ENCODE assay signal across 16 cellular contexts in the genomic region with DNA sequence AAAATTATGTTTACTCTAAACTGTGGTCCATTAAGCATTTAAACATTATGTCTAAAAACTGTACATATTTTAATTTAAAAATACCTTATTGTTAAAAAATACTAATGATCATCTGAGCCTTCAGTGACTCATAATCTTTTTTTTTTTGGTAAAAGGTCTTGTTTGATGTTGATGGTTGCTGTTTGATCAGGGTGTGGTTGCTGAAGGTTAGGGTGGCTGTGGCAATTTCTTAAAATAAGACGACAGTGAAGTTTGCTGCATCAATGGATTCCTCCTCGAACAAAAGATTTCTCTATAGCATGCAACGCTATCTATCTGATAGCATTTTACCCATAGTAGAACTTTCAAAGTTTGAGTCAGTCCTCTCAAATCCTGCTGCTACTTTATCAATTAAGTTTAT.
DNase-seq lines count a peak whose midpoint lies in the region; ATAC-seq and TF ChIP-seq lines count a peak whose summit lies in the region.
"Had no signal": no experiment of that assay in that cellular context is flagged by ENCODE, and none has a peak within 500 bp of the region (broad histone marks: within the 10 kb centered on the region; RNA-seq: fewer than 3 reads in every experiment).

No MANE protein-coding gene starts in this region.

- intact Hi-C loops in naive thymus-derived CD4-positive, alpha-beta T cell (cut with micrococcal nuclease): loop anchor here in 1 of 2 donors (1.0 kb wide), 1 partner anchor 20 kb away; no protein-coding TSS in a partner anchor
- intact Hi-C loops in prostate gland (cut with DNase I): no loop called here

- no peaks in the 10 kb centered on the region for H3K9me3 ChIP-seq in CD4-positive, CD25-positive, alpha-beta regulatory T cell (ENCODE audit: control insufficient read depth in 2 of 2, low read length in 2 of 2)
- H3K9me3 ChIP-seq in naive thymus-derived CD4-positive, alpha-beta T cell (ENCODE audit: control insufficient read depth in 2 of 3, low read length in 3 of 3): no peaks in the 10 kb centered on the region
- H3K9me3 ChIP-seq in prostate gland: no peaks in the 10 kb centered on the region

- no peak for TF ChIP-seq POLR2A in prostate gland (IDR thresholded peaks at IDR 0.05)

- peaks cover 4% of the 10 kb centered on the region for H3K9me3 Mint-ChIP-seq in activated CD4-positive, alpha-beta T cell treated with anti-CD3 and anti-CD28 coated beads, Interleukin-2, amount 10 ng/mL, durations not matched to agents 7 days and 5 days
- peaks cover 0 to 4% (median 0%) of the 10 kb centered on the region in 7 donors for H3K9me3 Mint-ChIP-seq in CD4-positive, CD25-positive, alpha-beta regulatory T cell
- H3K9me3 Mint-ChIP-seq in GM23338: no peaks in the 10 kb centered on the region; the same call in 2 of the 3 replicates
- H3K9me3 Mint-ChIP-seq in naive thymus-derived CD4-positive, alpha-beta T cell: peaks cover 0 to 9% (median 0%) of the 10 kb centered on the region in 11 donors

- no peaks in the 10 kb centered on the region for H3F3A ChIP-seq in GM23338 (replicated peaks; ENCODE audit: low read depth)

- no peak overlapping the region for H3K4me2 ChIP-seq in GM23338

- no peak overlapping the region for H3K4me3 Mint-ChIP-seq in activated CD4-positive, alpha-beta T cell treated with anti-CD3 and anti-CD28 coated beads, Interleukin-2, amount 10 ng/mL, durations not matched to agents 7 days and 5 days
- peak overlapping the region in 1 of 4 donors; percentile 29 for H3K4me3 Mint-ChIP-seq in CD4-positive, CD25-positive, alpha-beta regulatory T cell
- H3K4me3 Mint-ChIP-seq in GM23338: no peak overlapping the region
- peak overlapping the region in 4 of 10 donors; percentile 9 to 66 (median 46) for H3K4me3 Mint-ChIP-seq in naive thymus-derived CD4-positive, alpha-beta T cell
- H3K4me3 Mint-ChIP-seq: B cell had no signal

- no peaks in the 10 kb centered on the region for H3K27me3 Mint-ChIP-seq in activated CD4-positive, alpha-beta T cell treated with anti-CD3 and anti-CD28 coated beads, Interleukin-2, amount 10 ng/mL, durations not matched to agents 7 days and 5 days
- H3K27me3 Mint-ChIP-seq in CD4-positive, CD25-positive, alpha-beta regulatory T cell: no peaks in the 10 kb centered on the region
- H3K27me3 Mint-ChIP-seq in GM23338 (ENCODE audit: insufficient read depth, low read depth, poor library complexity): no peaks in the 10 kb centered on the region
- peaks cover 0 to 10% (median 0%) of the 10 kb centered on the region in 5 donors for H3K27me3 Mint-ChIP-seq in naive thymus-derived CD4-positive, alpha-beta T cell
- H3K27me3 Mint-ChIP-seq: B cell had no signal

- H3K4me3 ChIP-seq in CD4-positive, CD25-positive, alpha-beta regulatory T cell (ENCODE audit: low read depth, low read length): no peak overlapping the region
- H3K4me3 ChIP-seq in GM23338: no peak overlapping the region
- H3K4me3 ChIP-seq in naive thymus-derived CD4-positive, alpha-beta T cell (ENCODE audit: low read length): no peak overlapping the region
- H3K4me3 ChIP-seq in prostate gland: no peak overlapping the region
- H3K4me3 ChIP-seq: BLaER1 treated with 17β-estradiol and CSF1 and Interleukin-3, amounts not matched to agents 10 nM and 100 nM; GM23248; K562 had no signal

- H3K27me3 ChIP-seq in CD4-positive, CD25-positive, alpha-beta regulatory T cell (ENCODE audit: control insufficient read depth, insufficient read depth, low read length): no peaks in the 10 kb centered on the region
- no peaks in the 10 kb centered on the region for H3K27me3 ChIP-seq in GM23338 (ENCODE audit: insufficient read depth)
- H3K27me3 ChIP-seq in naive thymus-derived CD4-positive, alpha-beta T cell (ENCODE audit: control insufficient read depth in 2 of 2, insufficient read depth in 2 of 2, low read length in 2 of 2): no peaks in the 10 kb centered on the region
- H3K27me3 ChIP-seq in prostate gland (replicated peaks; ENCODE audit: insufficient read depth): no peaks in the 10 kb centered on the region

- H3K36me3 Mint-ChIP-seq in activated CD4-positive, alpha-beta T cell treated with anti-CD3 and anti-CD28 coated beads, Interleukin-2, amount 10 ng/mL, durations not matched to agents 7 days and 5 days (ENCODE audit: low read depth): peaks cover 3% of the 10 kb centered on the region
- no peaks in the 10 kb centered on the region for H3K36me3 Mint-ChIP-seq in CD4-positive, CD25-positive, alpha-beta regulatory T cell
- no peaks in the 10 kb centered on the region for H3K36me3 Mint-ChIP-seq in GM23338 (ENCODE audit: low read depth)
- peaks cover 0 to 9% (median 0%) of the 10 kb centered on the region in 5 donors for H3K36me3 Mint-ChIP-seq in naive thymus-derived CD4-positive, alpha-beta T cell

- H3K36me3 ChIP-seq in CD4-positive, CD25-positive, alpha-beta regulatory T cell (ENCODE audit: control insufficient read depth, insufficient read depth, low read length): no peaks in the 10 kb centered on the region
- H3K36me3 ChIP-seq in GM23338 (ENCODE audit: insufficient read depth) (no peaks in the 10 kb centered on the region), prostate gland (no peaks in the 10 kb centered on the region)
- no peaks in the 10 kb centered on the region for H3K36me3 ChIP-seq in naive thymus-derived CD4-positive, alpha-beta T cell (ENCODE audit: control insufficient read depth in 2 of 3, insufficient read depth in 3 of 3, low read length in 3 of 3)
- H3K36me3 ChIP-seq: BLaER1 treated with 17β-estradiol and CSF1 and Interleukin-3, amounts not matched to agents 10 nM and 100 nM had no signal

- H3K27ac ChIP-seq in CD4-positive, CD25-positive, alpha-beta regulatory T cell (ENCODE audit: insufficient read depth, low read length, poor library complexity, severe bottlenecking): no peak overlapping the region
- H3K27ac ChIP-seq in GM23338 (ENCODE audit: low read depth) (no peak overlapping the region), prostate gland (no peak overlapping the region)
- no peak overlapping the region for H3K27ac ChIP-seq in naive thymus-derived CD4-positive, alpha-beta T cell (ENCODE audit: low read depth, low read length)
- H3K27ac ChIP-seq: 22Rv1; BLaER1 treated with 17β-estradiol and CSF1 and Interleukin-3, amounts not matched to agents 10 nM and 100 nM; GM23248 had no signal

- no peaks in the 10 kb centered on the region for H4K20me1 ChIP-seq in GM23338 (replicated peaks; ENCODE audit: insufficient read depth)
- H4K20me1 ChIP-seq: BLaER1 treated with 17β-estradiol and CSF1 and Interleukin-3, amounts not matched to agents 10 nM and 100 nM had no signal

- peaks cover 16% of the 10 kb centered on the region for H3K4me1 Mint-ChIP-seq in activated CD4-positive, alpha-beta T cell treated with anti-CD3 and anti-CD28 coated beads, Interleukin-2, amount 10 ng/mL, durations not matched to agents 7 days and 5 days
- H3K4me1 Mint-ChIP-seq in CD4-positive, CD25-positive, alpha-beta regulatory T cell: peaks cover 0 to 22% (median 16%) of the 10 kb centered on the region in 4 donors
- H3K4me1 Mint-ChIP-seq in GM23338: peaks cover 12% of the 10 kb centered on the region
- H3K4me1 Mint-ChIP-seq in naive thymus-derived CD4-positive, alpha-beta T cell: peaks cover 5 to 20% (median 15%) of the 10 kb centered on the region in 7 donors

- no peaks in the 10 kb centered on the region for H3K9me2 ChIP-seq in GM23338 (ENCODE audit: insufficient read depth)

- peak; percentile 83 for ATAC-seq in CD4-positive, CD25-positive, alpha-beta regulatory T cell (ENCODE audit: low read depth in 2 of 2)
- ATAC-seq in GM23338: no peak
- ATAC-seq in naive thymus-derived CD4-positive, alpha-beta T cell: peak; percentile 45
- ATAC-seq: K562 had no signal

- CTCF ChIA-PET in activated CD4-positive, alpha-beta T cell treated with anti-CD3 and anti-CD28 coated beads, Interleukin-2, amount 10 ng/mL, durations not matched to agents 7 days and 5 days (lab: Charles Lee): no interaction called here
- CTCF ChIA-PET in naive thymus-derived CD4-positive, alpha-beta T cell (lab: Charles Lee): interaction anchor here (1.0 kb wide), 1 partner anchor 22 kb away, joined by 3 read pairs; no protein-coding TSS in a partner anchor

- peak overlapping the region; percentile 19; the same call in 1 of the 2 replicates for H2AFZ ChIP-seq in GM23338
- H2AFZ ChIP-seq: GM23248 had no signal

- H3K4me1 ChIP-seq in CD4-positive, CD25-positive, alpha-beta regulatory T cell (ENCODE audit: control insufficient read depth, insufficient read depth, low read length, poor library complexity, severe bottlenecking): peaks cover 10% of the 10 kb centered on the region
- H3K4me1 ChIP-seq in GM23338 (ENCODE audit: insufficient read depth): peaks cover 7% of the 10 kb centered on the region; the same call in 1 of the 2 replicates
- peaks cover 0 to 5% of the 10 kb centered on the region in 2 donors for H3K4me1 ChIP-seq in naive thymus-derived CD4-positive, alpha-beta T cell (ENCODE audit: control insufficient read depth in 2 of 2, insufficient read depth in 2 of 2, low read length in 2 of 2)
- H3K4me1 ChIP-seq in prostate gland (replicated peaks): no peaks in the 10 kb centered on the region

- no peaks in the 10 kb centered on the region for H3K79me2 ChIP-seq in GM23338 (replicated peaks; ENCODE audit: insufficient read depth)

- H3K27ac Mint-ChIP-seq in activated CD4-positive, alpha-beta T cell treated with anti-CD3 and anti-CD28 coated beads, Interleukin-2, amount 10 ng/mL, durations not matched to agents 7 days and 5 days: no peak overlapping the region
- H3K27ac Mint-ChIP-seq in CD4-positive, CD25-positive, alpha-beta regulatory T cell: no peak overlapping the region
- no peak overlapping the region for H3K27ac Mint-ChIP-seq in GM23338
- peak overlapping the region in 1 of 9 donors; percentile 52 for H3K27ac Mint-ChIP-seq in naive thymus-derived CD4-positive, alpha-beta T cell
- H3K27ac Mint-ChIP-seq: B cell had no signal

- peak; percentile 13 for DNase-seq in activated CD4-positive, alpha-beta T cell treated with anti-CD3 and anti-CD28 coated beads, Interleukin-2, amount 10 ng/mL, durations not matched to agents 7 days and 5 days
- no peak for DNase-seq in activated CD4-positive, alpha-beta T cell treated with anti-CD3 and anti-CD28 coated beads for 1 hour
- peak in 1 of 3 donors; percentile 60 for DNase-seq in CD4-positive, CD25-positive, alpha-beta regulatory T cell
- DNase-seq in GM23338 (ENCODE audit: low spot score): no peak
- peak in 4 of 9 donors; percentile 4 to 35 (median 21) for DNase-seq in naive thymus-derived CD4-positive, alpha-beta T cell
- no peak for DNase-seq in A172 (ENCODE audit: low spot score)
- no peak for DNase-seq in prostate gland (ENCODE audit: low spot score)
- DNase-seq: Calu3, DMS79 treated with DMSO at 0.1 percent for 48 hours, GM23248, HCEC 1CT, IMR-90 had no signal

- WGBS in prostate gland: 94% methylated on average over 3 of the region's 3 CpGs

- POLR2A ChIA-PET in activated CD4-positive, alpha-beta T cell treated with anti-CD3 and anti-CD28 coated beads, Interleukin-2, amount 10 ng/mL, durations not matched to agents 7 days and 5 days (lab: Charles Lee): no interaction called here
- POLR2A ChIA-PET in naive thymus-derived CD4-positive, alpha-beta T cell (lab: Charles Lee): no interaction called here

- TF ChIP-seq CTCF in GM23338 (conservative IDR thresholded peaks at IDR 0.05; ENCODE audit: low read depth in 2 of 2) (no peak), prostate gland (IDR thresholded peaks at IDR 0.05) (no peak)

TF ChIP-seq in GM23338, 12 proteins besides CTCF, POLR2A, EP300 and RAD21 (continues in another document):
- TF ChIP-seq ZNF114 (CRISPR knock-in tag; IDR thresholded peaks at IDR 0.05): no peak
